ENCODE assay signal across 13 cellular contexts in the genomic region with DNA sequence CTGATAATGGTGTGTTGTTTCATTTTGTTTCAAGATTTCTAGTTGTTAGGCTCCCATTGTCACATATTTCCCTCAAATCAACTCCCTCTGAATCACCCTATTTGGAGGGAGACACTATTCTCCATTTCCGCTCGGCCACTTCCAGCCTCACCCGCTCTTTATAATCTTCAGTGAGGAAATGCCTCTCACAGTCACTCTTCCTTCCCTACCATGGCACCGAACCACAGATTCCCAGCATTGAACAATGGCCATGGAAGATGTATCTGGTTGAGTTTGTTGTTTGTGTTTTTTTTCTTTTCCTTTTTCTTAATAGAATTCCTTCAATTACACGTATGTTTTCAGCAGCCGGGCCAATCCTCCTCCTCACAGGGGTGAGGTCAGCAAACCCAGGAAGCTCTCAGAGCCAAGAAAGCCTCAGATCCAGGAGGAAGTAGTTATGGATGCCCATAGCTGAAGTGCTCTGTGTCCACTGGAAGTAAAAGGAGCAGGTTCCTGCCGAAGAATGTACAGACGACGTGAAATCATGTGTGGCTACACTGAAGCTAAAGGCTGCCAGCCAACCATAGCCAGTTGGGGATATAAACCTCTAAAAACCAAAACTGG.
DNase-seq lines count a peak whose midpoint lies in the region; ATAC-seq and TF ChIP-seq lines count a peak whose summit lies in the region.
"Had no signal": no experiment of that assay in that cellular context is flagged by ENCODE, and none has a peak within 500 bp of the region (broad histone marks: within the 10 kb centered on the region; RNA-seq: fewer than 3 reads in every experiment).

No MANE protein-coding gene starts in this region.

- WGBS in GM23248 (ENCODE audit: low coverage in 1 of 2, low lambda C conversion rate in 2 of 2, missing lambda C conversion rate in 2 of 2), 2 experiments = 28 to 29% methylated on average over 9 of the region's 9 CpGs
- WGBS in lung, 2 donors = 55 to 62% methylated on average over 9 of the region's 9 CpGs
- WGBS in spleen, 5 donors = 52 to 72% (median 60%) methylated on average over 8 to 9 of the region's 9 CpGs

- H3F3A ChIP-seq in GM23248 (ENCODE audit: insufficient read depth) = peaks cover 41% of the 10 kb centered on the region

- H3K36me3 ChIP-seq in GM23248 (ENCODE audit: low read depth) (no peaks in the 10 kb centered on the region), lung (ENCODE audit: control insufficient read depth in 2 of 2, insufficient read depth in 2 of 2, low read length in 2 of 2) (no peaks in the 10 kb centered on the region), spleen (no peaks in the 10 kb centered on the region)

- no peaks in the 10 kb centered on the region for H3K9me2 ChIP-seq in GM23248 (ENCODE audit: insufficient read depth)

- H3K27ac Mint-ChIP-seq in endothelial cell (ENCODE audit: unreplicated experiment) = peak overlapping the region; percentile 46
- H3K27ac Mint-ChIP-seq: IgD-negative memory B cell had no signal

- H3K27ac ChIP-seq in GM23248 (peak overlapping the region; percentile 73), lung (ENCODE audit: low read depth in 1 of 2, low read length in 1 of 2) (peak overlapping the region; percentile 79 to 89), spleen (peak overlapping the region in 7 of 8 donors; percentile 36 to 68 (median 58))

- no peak for TF ChIP-seq POLR2A in spleen (IDR thresholded peaks at IDR 0.05)

- peaks cover 3% of the 10 kb centered on the region for H3K36me3 Mint-ChIP-seq in endothelial cell (ENCODE audit: low read depth, unreplicated experiment)

- TF ChIP-seq CTCF in endothelial cell (IDR thresholded peaks at IDR 0.05; ENCODE audit: unreplicated experiment) (no peak), lung (IDR thresholded peaks at IDR 0.05; ENCODE audit: control extremely low read depth, extremely low read depth) (no peak), spleen (IDR thresholded peaks at IDR 0.05 in 8 of 11, conservative IDR thresholded peaks at IDR 0.05 in 3 of 11) (no peak)

- in situ Hi-C loops in GM23248 (cut with MboI) = no loop called here

- no peaks in the 10 kb centered on the region for H3K79me2 ChIP-seq in GM23248 (ENCODE audit: insufficient read depth)

- H3K4me2 ChIP-seq in GM23248 (ENCODE audit: unreplicated experiment) = peak overlapping the region; percentile 68

- no peaks in the 10 kb centered on the region for H4K20me1 ChIP-seq in GM23248 (ENCODE audit: insufficient read depth)

- peak overlapping the region; percentile 58 for H3K9ac ChIP-seq in GM23248

- no peak for ATAC-seq in lung (ENCODE audit: insufficient read depth, low FRiP score)
- no peak for ATAC-seq in stimulated activated naive CD8-positive, alpha-beta T cell treated with anti-CD3 and anti-CD28 coated beads, Interleukin-15, Interleukin-2, amounts not matched to agents 100 U/mL and 50 U/mL, for 24 hours

- peaks cover 39% of the 10 kb centered on the region for H3K4me1 Mint-ChIP-seq in endothelial cell (ENCODE audit: unreplicated experiment)

- H3K4me1 ChIP-seq in GM23248 (ENCODE audit: insufficient read depth) (peaks cover 47% of the 10 kb centered on the region), lung (ENCODE audit: control insufficient read depth in 2 of 2, insufficient read depth in 2 of 2, low read length in 2 of 2) (peaks cover 3 to 10% of the 10 kb centered on the region in 2 donors), spleen (peaks cover 15 to 32% (median 24%) of the 10 kb centered on the region in 6 donors)

- H3K27me3 ChIP-seq in GM23248 (replicated peaks; ENCODE audit: insufficient read depth) (no peaks in the 10 kb centered on the region), lung (ENCODE audit: control insufficient read depth, insufficient read depth) (no peaks in the 10 kb centered on the region), spleen (replicated peaks in 1 of 7) (no peaks in the 10 kb centered on the region)

- H3K4me3 Mint-ChIP-seq in endothelial cell (ENCODE audit: unreplicated experiment) = peak overlapping the region; percentile 56
- H3K4me3 Mint-ChIP-seq: IgD-negative memory B cell had no signal

- H3K9me3 Mint-ChIP-seq in endothelial cell (ENCODE audit: unreplicated experiment) = no peaks in the 10 kb centered on the region

- H2AFZ ChIP-seq in GM23248 = peak overlapping the region; percentile 79

- peaks cover 3% of the 10 kb centered on the region for H3K27me3 Mint-ChIP-seq in endothelial cell (ENCODE audit: unreplicated experiment)
- H3K27me3 Mint-ChIP-seq: IgD-negative memory B cell had no signal

- intact Hi-C loops in spleen (cut with DNase I; ENCODE audit: low total_unique reads) = no loop called here

- H3K4me3 ChIP-seq in GM23248 (peak overlapping the region; percentile 46), lung (no peak overlapping the region), spleen (no peak overlapping the region)

- no peaks in the 10 kb centered on the region for H3K9me3 ChIP-seq in GM23248 (ENCODE audit: low read depth)
- no peaks in the 10 kb centered on the region for H3K9me3 ChIP-seq in lung (ENCODE audit: control insufficient read depth in 2 of 2, insufficient read depth in 1 of 2, low read length in 1 of 2)
- no peaks in the 10 kb centered on the region for H3K9me3 ChIP-seq in spleen

- DNase-seq in GM23248 (peak; percentile 60), endothelial cell (ENCODE audit: low spot score) (no peak), lung (ENCODE audit: low spot score) (no peak), spleen (no peak), amygdala (lab: John Stamatoyannopoulos, UW) (no peak)
- no peak for DNase-seq in activated CD4-positive, alpha-beta T cell treated with anti-CD3 and anti-CD28 coated beads, Interleukin-2, amount 50 U/mL, for 4 hours
- no peak for DNase-seq in stimulated activated CD4-positive, alpha-beta T cell treated with anti-CD3 and anti-CD28 coated beads, Interleukin-4, amount 100 ng/mL, for 24 hours
- DNase-seq in stimulated activated naive CD8-positive, alpha-beta T cell treated with anti-CD3 and anti-CD28 coated beads, Interleukin-15, Interleukin-2, amounts not matched to agents 100 U/mL and 50 U/mL, for 24 hours = no peak
- DNase-seq: activated naive CD4-positive, alpha-beta T cell treated with Interleukin-2 at 50 U/mL for 16 hours; H7; NCI-H1105; OCI-M1 had no signal
